ENCODE assay signal across 11 cellular contexts in the genomic region with DNA sequence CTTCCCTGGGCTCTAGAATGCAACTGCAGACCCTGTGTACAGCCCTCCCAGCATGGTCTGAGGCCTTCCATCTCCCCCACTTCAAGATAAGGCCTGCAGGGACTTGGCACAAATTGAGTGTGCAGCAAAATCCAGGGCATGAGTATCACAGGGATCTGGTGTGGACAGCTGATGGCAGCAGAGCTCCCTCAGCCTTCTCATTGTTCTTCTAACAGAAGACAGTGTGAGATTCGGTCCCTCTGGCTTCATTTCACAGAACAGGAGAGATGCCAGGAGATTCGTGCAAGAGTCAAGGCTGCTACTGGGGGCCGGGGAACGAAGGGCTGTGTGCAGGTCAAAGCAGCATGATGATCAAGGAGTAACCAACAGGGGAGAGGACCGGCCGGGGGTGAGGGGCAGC.
A peak's percentile ranks its signal among the peaks of the same experiment; 100 is the strongest.
DNase-seq lines count a peak whose midpoint lies in the region; ATAC-seq and FAIRE-seq lines count a peak whose summit lies in the region.
"Had no signal": no experiment of that assay in that cellular context is flagged by ENCODE, and none has a peak within 500 bp of the region (broad histone marks: within the 10 kb centered on the region; RNA-seq: fewer than 3 reads in every experiment).

No MANE protein-coding gene starts in this region.

- intact Hi-C loops in right cardiac atrium (cut with DNase I), result loop anchor here (5.0 to 10.0 kb wide), 3 partner anchors 426 to 476 kb away; no protein-coding TSS in a partner anchor

- H3K27ac Mint-ChIP-seq in stimulated activated naive CD8-positive, alpha-beta T cell treated with anti-CD3 and anti-CD28 coated beads, Interleukin-15, amount 100 ng/mL, for 72 hours, result no peak overlapping the region
- H3K27ac Mint-ChIP-seq: GM23338 had no signal

- H3K4me1 Mint-ChIP-seq in stimulated activated naive CD8-positive, alpha-beta T cell treated with anti-CD3 and anti-CD28 coated beads, Interleukin-15, amount 100 ng/mL, for 72 hours, result peaks cover 5% of the 10 kb centered on the region
- H3K4me1 Mint-ChIP-seq: GM23338 had no signal

- H3K27ac ChIP-seq in right cardiac atrium (ENCODE audit: low read length) (no peak overlapping the region), small intestine (ENCODE audit: low read depth in 1 of 2, low read length in 1 of 2) (no peak overlapping the region)
- H3K27ac ChIP-seq: uterus had no signal

- ATAC-seq in stimulated activated naive CD8-positive, alpha-beta T cell treated with anti-CD3 and anti-CD28 coated beads, Interleukin-15, Interleukin-2, amounts not matched to agents 100 U/mL and 50 U/mL, for 24 hours, result peak; percentile 19
- ATAC-seq in stimulated activated naive CD8-positive, alpha-beta T cell treated with anti-CD3 and anti-CD28 coated beads, Interleukin-15, amount 100 ng/mL, for 72 hours, result no peak
- ATAC-seq in right cardiac atrium (peak; percentile 41 to 52), HG02759 (IDR thresholded peaks at IDR 0.05; ENCODE audit: unreplicated experiment) (no peak)
- ATAC-seq: GM23338 had no signal

- H3K9me3 Mint-ChIP-seq in stimulated activated naive CD8-positive, alpha-beta T cell treated with anti-CD3 and anti-CD28 coated beads, Interleukin-15, amount 100 ng/mL, for 72 hours, result no peaks in the 10 kb centered on the region
- H3K9me3 Mint-ChIP-seq: GM23338 had no signal

- no peaks in the 10 kb centered on the region for H3K27me3 Mint-ChIP-seq in stimulated activated naive CD8-positive, alpha-beta T cell treated with anti-CD3 and anti-CD28 coated beads, Interleukin-15, amount 100 ng/mL, for 72 hours

- H3K4me3 ChIP-seq in right cardiac atrium (ENCODE audit: low read length), result no peak overlapping the region
- no peak overlapping the region for H3K4me3 ChIP-seq in small intestine (ENCODE audit: low read depth in 1 of 2, low read length in 2 of 2)
- H3K4me3 ChIP-seq: GM23338, uterus had no signal

- WGBS in right cardiac atrium, result 38% methylated on average over 6 of the region's 6 CpGs
- 67 to 82% (median 68%) methylated on average over 6 of the region's 6 CpGs for WGBS in small intestine, 3 donors

- H3K9me3 ChIP-seq in right cardiac atrium (ENCODE audit: control insufficient read depth, low read length) (no peaks in the 10 kb centered on the region), small intestine (ENCODE audit: control insufficient read depth, low read depth) (no peaks in the 10 kb centered on the region)
- H3K9me3 ChIP-seq: uterus had no signal

- DNase-seq in stimulated activated naive CD8-positive, alpha-beta T cell treated with anti-CD3 and anti-CD28 coated beads, Interleukin-15, Interleukin-2, amounts not matched to agents 100 U/mL and 50 U/mL, for 24 hours, result no peak
- no peak for DNase-seq in stimulated activated naive CD8-positive, alpha-beta T cell treated with anti-CD3 and anti-CD28 coated beads, Interleukin-15, amount 100 ng/mL, for 72 hours
- DNase-seq in anterior cingulate cortex (lab: John Stamatoyannopoulos, UW), result peak in 32 of 58 donors; percentile 3 to 74 (median 24)
- DNase-seq in right cardiac atrium, result peak in 1 of 3 donors; percentile 43
- DNase-seq in small intestine, result no peak
- no peak for DNase-seq in SHP77 (lab: John Stamatoyannopoulos, UW)
- DNase-seq in NOMO-1 treated with DMSO at 0.1 percent for 48 hours (lab: John Stamatoyannopoulos, UW; ENCODE audit: unreplicated experiment), result no peak
- DNase-seq: uterus had no signal

- H3K36me3 ChIP-seq in small intestine (ENCODE audit: control insufficient read depth in 2 of 2, insufficient read depth in 2 of 2, low read length in 2 of 2), result peaks cover 0 to 11% of the 10 kb centered on the region in 2 donors
- H3K36me3 ChIP-seq: uterus had no signal

- no peaks in the 10 kb centered on the region for H3K27me3 ChIP-seq in right cardiac atrium (ENCODE audit: control insufficient read depth, insufficient read depth)
- no peaks in the 10 kb centered on the region for H3K27me3 ChIP-seq in small intestine (ENCODE audit: control insufficient read depth in 2 of 2, insufficient read depth in 2 of 2, low read length in 2 of 2)
- H3K27me3 ChIP-seq: uterus had no signal

- no peak overlapping the region for H3K4me3 Mint-ChIP-seq in stimulated activated naive CD8-positive, alpha-beta T cell treated with anti-CD3 and anti-CD28 coated beads, Interleukin-15, amount 100 ng/mL, for 72 hours
- H3K4me3 Mint-ChIP-seq: GM23338 had no signal

- FAIRE-seq in small intestine (lab: Jason Lieb, UNC), result no peak
- FAIRE-seq: G401.6 had no signal

- H3K4me1 ChIP-seq in right cardiac atrium (ENCODE audit: control insufficient read depth, insufficient read depth, low read length) (no peaks in the 10 kb centered on the region), small intestine (ENCODE audit: control insufficient read depth in 2 of 2, insufficient read depth in 1 of 2, low read depth in 1 of 2, low read length in 1 of 2) (no peaks in the 10 kb centered on the region)
- H3K4me1 ChIP-seq: uterus had no signal

Comparison
In these comparisons a context has a peak if more than half of its experiments do, and no peak if none do; other contexts are left out.
1. ATAC-seq: peak in stimulated activated naive CD8-positive, alpha-beta T cell treated with anti-CD3 and anti-CD28 coated beads, Interleukin-15, Interleukin-2, amounts not matched to agents 100 U/mL and 50 U/mL, for 24 hours (single experiment) and right cardiac atrium (2 of 2); none in stimulated activated naive CD8-positive, alpha-beta T cell treated with anti-CD3 and anti-CD28 coated beads, Interleukin-15, amount 100 ng/mL, for 72 hours (single experiment) and HG02759 (single experiment).
2. DNase-seq: peak in anterior cingulate cortex (32 of 58); none in stimulated activated naive CD8-positive, alpha-beta T cell treated with anti-CD3 and anti-CD28 coated beads, Interleukin-15, Interleukin-2, amounts not matched to agents 100 U/mL and 50 U/mL, for 24 hours (single experiment), stimulated activated naive CD8-positive, alpha-beta T cell treated with anti-CD3 and anti-CD28 coated beads, Interleukin-15, amount 100 ng/mL, for 72 hours (0 of 2), small intestine (single experiment), SHP77 (0 of 2) and NOMO-1 treated with DMSO at 0.1 percent for 48 hours (single experiment).